In the genomic region with DNA sequence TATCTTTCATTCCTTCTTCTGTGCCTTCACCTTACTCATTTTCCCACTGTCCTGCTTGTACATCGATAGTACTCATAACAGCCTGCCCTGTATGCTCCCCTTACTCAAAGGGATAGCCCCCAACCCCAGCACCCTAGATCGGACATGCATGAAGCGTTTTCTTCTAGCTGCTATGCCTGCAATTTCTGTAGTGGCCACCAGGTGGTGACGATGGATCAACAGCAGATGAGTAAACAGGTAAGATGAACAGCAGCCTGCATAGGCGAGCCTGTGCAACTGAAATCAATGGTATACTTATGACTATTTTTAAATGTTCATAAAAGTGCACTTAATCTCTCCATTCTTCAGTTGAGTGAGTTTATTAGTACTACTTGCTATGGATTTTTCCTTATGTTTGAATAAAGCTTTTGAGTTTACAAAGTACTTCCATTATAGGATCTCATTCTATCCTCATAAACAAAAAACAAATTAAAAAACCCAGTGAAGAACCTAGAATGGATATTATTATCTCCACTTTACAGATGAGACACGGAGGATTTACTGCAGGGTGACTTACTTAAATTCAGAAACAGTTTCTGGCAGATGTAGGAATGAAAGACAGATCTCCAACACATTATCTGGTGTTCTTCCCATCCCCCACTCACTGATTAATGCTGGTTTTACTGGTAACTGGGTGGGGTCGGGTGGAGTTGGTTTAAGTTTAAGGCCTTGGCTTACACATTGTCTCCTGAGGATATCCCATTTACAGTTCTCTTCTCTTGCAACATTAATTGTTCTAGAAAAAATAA, we compare ENCODE assay signal across 8 cellular contexts.
DNase-seq lines count a peak whose midpoint lies in the region; ATAC-seq and TF ChIP-seq lines count a peak whose summit lies in the region.

No MANE protein-coding gene starts in this region.

- H3K36me3 ChIP-seq in CD8-positive, alpha-beta T cell (ENCODE audit: insufficient read depth, low read length), result no peaks in the 10 kb centered on the region
- H3K36me3 ChIP-seq in esophagus muscularis mucosa (peaks cover 0 to 20% (median 2%) of the 10 kb centered on the region in 4 donors), trophoblast cell (ENCODE audit: control insufficient read depth in 1 of 2, insufficient read depth in 2 of 2, low read length in 2 of 2) (peaks cover 2% of the 10 kb centered on the region in 2 experiments)

- no peak overlapping the region for H4K5ac ChIP-seq in H9 (ENCODE audit: insufficient read length, low read depth, low read length)

- H3T11ph ChIP-seq in H9 (ENCODE audit: low read length), result no peak overlapping the region

- TF ChIP-seq CTCF in CD8-positive, alpha-beta T cell (IDR thresholded peaks at IDR 0.05), result peak; percentile 22
- peak; percentile 91 for TF ChIP-seq CTCF in H9 (conservative IDR thresholded peaks at IDR 0.05)
- peak; percentile 39 to 65 (median 44) for TF ChIP-seq CTCF in esophagus muscularis mucosa (IDR thresholded peaks at IDR 0.05)

- H3K18ac ChIP-seq in H9 (ENCODE audit: insufficient read length, low read depth, low read length) (no peak overlapping the region), trophoblast cell (ENCODE audit: low read length) (no peak overlapping the region)

- H3K23ac ChIP-seq in H9 (ENCODE audit: insufficient read length, low read depth, low read length), result no peak overlapping the region
- no peak overlapping the region for H3K23ac ChIP-seq in trophoblast cell (ENCODE audit: low read length)

- POLR2A ChIA-PET in CD8-positive, alpha-beta T cell (lab: Charles Lee), result no interaction called here

- no peaks in the 10 kb centered on the region for H3K9me3 ChIP-seq in CD8-positive, alpha-beta T cell (ENCODE audit: low read length)
- H3K9me3 ChIP-seq in H9 (ENCODE audit: control insufficient read depth, low read depth, low read length) (no peaks in the 10 kb centered on the region), esophagus muscularis mucosa (peaks cover 0 to 8% (median 5%) of the 10 kb centered on the region in 4 donors), trophoblast cell (ENCODE audit: insufficient read depth, low read depth, low read length) (no peaks in the 10 kb centered on the region)

- H3K4me1 Mint-ChIP-seq in CD8-positive, alpha-beta T cell (ENCODE audit: low read depth), result no peaks in the 10 kb centered on the region
- H3K4me1 Mint-ChIP-seq in H9, result peaks cover 20 to 26% of the 10 kb centered on the region in 2 experiments

- no peak overlapping the region for H3K9ac ChIP-seq in H9 (ENCODE audit: extremely low read depth, insufficient read length, low read length)
- no peak overlapping the region for H3K9ac ChIP-seq in trophoblast cell (ENCODE audit: low read length)

- no peaks in the 10 kb centered on the region for H3K23me2 ChIP-seq in H9 (ENCODE audit: insufficient read length, low read depth, low read length, poor library complexity, severe bottlenecking)

- no peak overlapping the region for H3K4me3 ChIP-seq in CD8-positive, alpha-beta T cell (ENCODE audit: low read depth, low read length)
- no peak overlapping the region for H3K4me3 ChIP-seq in esophagus muscularis mucosa
- no peak overlapping the region for H3K4me3 ChIP-seq in trophoblast cell (ENCODE audit: low read depth, low read length)

- H2BK20ac ChIP-seq in H9 (ENCODE audit: low read depth, low read length, poor library complexity, severe bottlenecking), result no peak overlapping the region

- H2BK120ac ChIP-seq in H9 (ENCODE audit: low read depth, low read length, poor library complexity, severe bottlenecking), result no peak overlapping the region
- H2BK120ac ChIP-seq in trophoblast cell (ENCODE audit: insufficient read depth, low read length, poor library complexity), result no peak overlapping the region

- no peak overlapping the region for H4K91ac ChIP-seq in H9 (ENCODE audit: insufficient read length, low read depth, low read length)
- no peak overlapping the region for H4K91ac ChIP-seq in trophoblast cell (ENCODE audit: low read depth, low read length)

- DNase-seq in CD8-positive, alpha-beta T cell, result no peak
- DNase-seq in H9 (peak; percentile 76), SHP77 treated with DMSO at 0.1 percent for 48 hours (lab: John Stamatoyannopoulos, UW) (peak; percentile 11), esophagus muscularis mucosa (ENCODE audit: extremely low spot score) (peak; percentile 55), trophoblast cell (peak; percentile 42 to 73), cerebellum (ENCODE audit: low spot score) (no peak), occipital lobe (lab: John Stamatoyannopoulos, UW) (no peak)

- H3K79me2 ChIP-seq in H9 (ENCODE audit: insufficient read depth, low read length) (no peaks in the 10 kb centered on the region), trophoblast cell (ENCODE audit: control insufficient read depth, insufficient read depth, low read length, poor library complexity) (no peaks in the 10 kb centered on the region)

- no peak for TF ChIP-seq EP300 in esophagus muscularis mucosa (IDR thresholded peaks at IDR 0.05)

- H3K4me2 ChIP-seq in H9 (ENCODE audit: insufficient read depth, insufficient read length, low read length) (no peak overlapping the region), trophoblast cell (ENCODE audit: low read length) (peak overlapping the region; percentile 30)

- peaks cover 8% of the 10 kb centered on the region for H3K9me3 Mint-ChIP-seq in CD8-positive, alpha-beta T cell
- peaks cover 5 to 8% of the 10 kb centered on the region in 2 experiments for H3K9me3 Mint-ChIP-seq in H9

- no peak overlapping the region for H2BK15ac ChIP-seq in H9 (ENCODE audit: low read depth, low read length)

- H2AK5ac ChIP-seq in H9 (ENCODE audit: insufficient read length, low read length) (no peak overlapping the region), trophoblast cell (ENCODE audit: low read length) (no peak overlapping the region)

- no peak overlapping the region for H4K8ac ChIP-seq in H9 (replicated peaks; ENCODE audit: insufficient read length, low read depth, low read length)
- no peak overlapping the region for H4K8ac ChIP-seq in trophoblast cell (ENCODE audit: low read depth, low read length)

- H3K56ac ChIP-seq in H9 (ENCODE audit: insufficient read length, low read depth, low read length), result no peak overlapping the region

- no CpG with 5 or more reads among the region's 7 CpGs for WGBS in H9 (ENCODE audit: extremely low coverage, insufficient read length, low lambda C conversion rate)
- 62% methylated on average over 7 of the region's 7 CpGs for WGBS in esophagus muscularis mucosa
- no CpG with 5 or more reads among the region's 7 CpGs for WGBS in trophoblast cell (ENCODE audit: extremely low coverage, insufficient coverage, insufficient read length)

- H2AFZ ChIP-seq in H9 (ENCODE audit: low read length), result no peak overlapping the region
- no peak overlapping the region for H2AFZ ChIP-seq in trophoblast cell (ENCODE audit: insufficient read depth, low read length, poor library complexity)

- H2BK5ac ChIP-seq in H9 (ENCODE audit: insufficient read length, low read length) (no peak overlapping the region), trophoblast cell (ENCODE audit: low read depth, low read length, poor library complexity) (no peak overlapping the region)

- no peak overlapping the region for H3K27ac ChIP-seq in CD8-positive, alpha-beta T cell (ENCODE audit: low read depth, low read length)
- H3K27ac ChIP-seq in H9 (ENCODE audit: insufficient read length, low read depth, low read length) (no peak overlapping the region), esophagus muscularis mucosa (replicated peaks in 1 of 4) (no peak overlapping the region), trophoblast cell (ENCODE audit: low read depth, low read length) (peak overlapping the region; percentile 82)

- no peak overlapping the region for H3K4ac ChIP-seq in H9 (ENCODE audit: low read depth, low read length)
- H3K4ac ChIP-seq in trophoblast cell (ENCODE audit: low read depth, low read length), result no peak overlapping the region

- H2BK12ac ChIP-seq in H9 (ENCODE audit: insufficient read length, low read depth, low read length) (no peak overlapping the region), trophoblast cell (ENCODE audit: low read length) (peak overlapping the region; percentile 55)

- H3K4me3 Mint-ChIP-seq in CD8-positive, alpha-beta T cell, result no peak overlapping the region
- no peak overlapping the region for H3K4me3 Mint-ChIP-seq in H9

- no peak for TF ChIP-seq POLR2A in esophagus muscularis mucosa (IDR thresholded peaks at IDR 0.05; ENCODE audit: low read depth)

- H3K27me3 Mint-ChIP-seq in CD8-positive, alpha-beta T cell (ENCODE audit: low read depth), result peaks cover 6% of the 10 kb centered on the region
- H3K27me3 Mint-ChIP-seq in H9 (ENCODE audit: low read depth), result no peaks in the 10 kb centered on the region

- intact Hi-C loops in CD8-positive, alpha-beta T cell (cut with DNase I, micrococcal nuclease), result no loop called here
- intact Hi-C loops in esophagus muscularis mucosa (cut with DNase I), result no loop called here

- H3K27ac Mint-ChIP-seq in CD8-positive, alpha-beta T cell, result no peak overlapping the region
- no peak overlapping the region for H3K27ac Mint-ChIP-seq in H9

- H3K27me3 ChIP-seq in CD8-positive, alpha-beta T cell (ENCODE audit: insufficient read depth, low read length), result no peaks in the 10 kb centered on the region
- H3K27me3 ChIP-seq in H9 (ENCODE audit: insufficient read depth, low read length) (no peaks in the 10 kb centered on the region), esophagus muscularis mucosa (no peaks in the 10 kb centered on the region), trophoblast cell (ENCODE audit: insufficient read depth, low read length) (no peaks in the 10 kb centered on the region)

- CTCF ChIA-PET in CD8-positive, alpha-beta T cell (lab: Charles Lee), result interaction anchor here (1.4 kb wide), 1 partner anchor 35 kb away, joined by 5 read pairs; no protein-coding TSS in a partner anchor

- H3K36me3 Mint-ChIP-seq in CD8-positive, alpha-beta T cell, result no peaks in the 10 kb centered on the region
- H3K36me3 Mint-ChIP-seq in H9 (ENCODE audit: insufficient read depth in 1 of 3, low read depth in 3 of 3), result peaks cover 16 to 29% (median 21%) of the 10 kb centered on the region in 3 experiments

- no peak overlapping the region for H4K12ac ChIP-seq in trophoblast cell (ENCODE audit: low read depth, low read length)

- no peaks in the 10 kb centered on the region for H3K79me1 ChIP-seq in H9 (ENCODE audit: insufficient read depth, low read depth, low read length, poor library complexity, severe bottlenecking)
- H3K79me1 ChIP-seq in trophoblast cell (ENCODE audit: low read length), result peaks cover 3% of the 10 kb centered on the region

- no peak for ATAC-seq in CD8-positive, alpha-beta T cell
- ATAC-seq in HG03097 (IDR thresholded peaks at IDR 0.05; ENCODE audit: low FRiP score, unreplicated experiment), result no peak

- no peaks in the 10 kb centered on the region for H4K20me1 ChIP-seq in H9 (ENCODE audit: control insufficient read depth, insufficient read depth, insufficient read length)

- H3K14ac ChIP-seq in H9 (ENCODE audit: insufficient read depth, low read length), result no peak overlapping the region
- no peak overlapping the region for H3K14ac ChIP-seq in trophoblast cell (ENCODE audit: low read length)

- H3K4me1 ChIP-seq in CD8-positive, alpha-beta T cell (ENCODE audit: insufficient read depth, low read length), result no peaks in the 10 kb centered on the region
- H3K4me1 ChIP-seq in H9 (ENCODE audit: insufficient read depth, low read length) (no peaks in the 10 kb centered on the region), esophagus muscularis mucosa (peaks cover 0 to 16% (median 9%) of the 10 kb centered on the region in 4 donors), trophoblast cell (ENCODE audit: control insufficient read depth in 1 of 2, insufficient read depth in 2 of 2, low read length in 2 of 2) (peaks cover 4 to 5% of the 10 kb centered on the region in 2 experiments)

Comparison
In these comparisons a context has a peak if more than half of its experiments do, and no peak if none do; other contexts are left out.
1. DNase-seq: peak in H9 (single experiment), SHP77 treated with DMSO at 0.1 percent for 48 hours (single experiment), esophagus muscularis mucosa (single experiment) and trophoblast cell (2 of 2); none in CD8-positive, alpha-beta T cell (0 of 7), cerebellum (single experiment) and occipital lobe (single experiment).
2. CTCF ChIP-seq: peak in every context shown above with its lines; median percentile 91 in H9; 44 in esophagus muscularis mucosa; 22 in CD8-positive, alpha-beta T cell.